In the genomic region with DNA sequence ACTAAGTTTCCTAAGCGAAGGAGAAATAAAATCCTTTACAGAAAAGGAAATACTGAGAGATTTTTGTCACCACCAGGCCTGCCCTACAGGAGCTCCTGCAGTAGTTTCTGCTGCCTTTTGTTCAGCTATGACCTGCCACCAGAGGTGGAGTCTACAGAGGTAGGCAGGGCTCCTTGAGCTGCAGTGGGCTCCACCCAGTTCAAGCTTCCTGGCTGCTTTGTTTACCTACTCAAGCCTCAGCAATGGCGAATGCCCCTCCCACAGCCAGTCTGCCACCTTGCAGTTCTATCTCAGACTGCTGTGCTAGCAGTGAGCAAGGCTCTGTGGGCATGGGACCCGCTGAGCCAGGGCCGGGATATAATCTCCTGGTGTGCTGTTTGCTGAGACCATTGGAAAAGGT, we compare ENCODE assay signal across 13 cellular contexts. TPM values are rescaled to one million over a fixed set of nuclear protein-coding genes. Genes with fewer than 3 reads are reported as not detected.
DNase-seq lines count a peak whose midpoint lies in the region; ATAC-seq and TF ChIP-seq lines count a peak whose summit lies in the region.
"Not testable (repeated sequence)": the region's sequence is repeated elsewhere in the genome, so short reads cannot be mapped to it uniquely, and the experiment has no call there.
"Had no signal": no experiment of that assay in that cellular context is flagged by ENCODE, and none has a peak within 500 bp of the region (broad histone marks: within the 10 kb centered on the region; RNA-seq: fewer than 3 reads in every experiment).

No MANE protein-coding gene starts in this region.

- not testable (repeated sequence) for H3K9me3 ChIP-seq in CD4-positive, CD25-positive, alpha-beta regulatory T cell (ENCODE audit: control insufficient read depth in 2 of 2, low read length in 2 of 2); MM.1S (replicated peaks; ENCODE audit: insufficient read depth, low read length); OCI-LY7 (ENCODE audit: low read length)

- peak overlapping the region; percentile 32 to 72 (median 64) for H3K27ac Mint-ChIP-seq in CD4-positive, CD25-positive, alpha-beta regulatory T cell
- not testable (repeated sequence) for H3K27ac Mint-ChIP-seq in activated CD4-positive, alpha-beta T cell treated with anti-CD3 and anti-CD28 coated beads, Interleukin-2, amount 10 ng/mL, durations not matched to agents 7 days and 5 days; activated CD8-positive, alpha-beta T cell treated with anti-CD3 and anti-CD28 coated beads, Interleukin-2, amount 10 ng/mL, durations not matched to agents 7 days and 5 days

- not testable (repeated sequence) for H3K27me3 ChIP-seq in CD4-positive, CD25-positive, alpha-beta regulatory T cell (ENCODE audit: control insufficient read depth, insufficient read depth, low read length); MM.1S (replicated peaks; ENCODE audit: insufficient read depth, low read length)

- not testable (repeated sequence) for H3K79me2 ChIP-seq in MM.1S (ENCODE audit: low read length); OCI-LY7 (ENCODE audit: insufficient read depth, low read depth, low read length)

- not testable (repeated sequence) for H3F3A ChIP-seq in MM.1S (ENCODE audit: insufficient read depth, low read length)

- H3K36me3 Mint-ChIP-seq in CD4-positive, CD25-positive, alpha-beta regulatory T cell; activated CD4-positive, alpha-beta T cell treated with anti-CD3 and anti-CD28 coated beads, Interleukin-2, amount 10 ng/mL, durations not matched to agents 7 days and 5 days (ENCODE audit: low read depth); activated CD8-positive, alpha-beta T cell treated with anti-CD3 and anti-CD28 coated beads, Interleukin-2, amount 10 ng/mL, durations not matched to agents 7 days and 5 days (ENCODE audit: low read depth): not testable (repeated sequence)

- not testable (repeated sequence) for H3K4me2 ChIP-seq in MM.1S (ENCODE audit: low read depth, low read length); OCI-LY7 (ENCODE audit: low read length)

- ATAC-seq in CD4-positive, CD25-positive, alpha-beta regulatory T cell (ENCODE audit: low read depth in 2 of 2): peak; percentile 37 to 68
- peak; percentile 27 for ATAC-seq in GM19035 (IDR thresholded peaks at IDR 0.05; ENCODE audit: unreplicated experiment)
- ATAC-seq in activated CD8-positive, alpha-beta T cell treated with anti-CD3 and anti-CD28 coated beads, Interleukin-2, amount 10 ng/mL, durations not matched to agents 7 days and 5 days: not testable (repeated sequence)
- ATAC-seq in esophagus mucosa: peak; percentile 43

- BruUV-seq in OCI-LY7 (replicated peaks; lab: Mats Ljungman, UMichigan): not testable (repeated sequence)

- peak overlapping the region; percentile 26 for H3K4me3 ChIP-seq in CD4-positive, CD25-positive, alpha-beta regulatory T cell (ENCODE audit: low read depth, low read length)
- not testable (repeated sequence) for H3K4me3 ChIP-seq in MM.1S (ENCODE audit: low read length); OCI-LY7 (ENCODE audit: low read depth, low read length, poor library complexity, severe bottlenecking)

- intact Hi-C loops in OCI-LY7 (cut with micrococcal nuclease; ENCODE audit: unreplicated experiment): not testable (repeated sequence)

- peak overlapping the region in 2 of 4 donors; percentile 37 to 71 for H3K4me3 Mint-ChIP-seq in CD4-positive, CD25-positive, alpha-beta regulatory T cell
- H3K4me3 Mint-ChIP-seq in activated CD4-positive, alpha-beta T cell treated with anti-CD3 and anti-CD28 coated beads, Interleukin-2, amount 10 ng/mL, durations not matched to agents 7 days and 5 days; activated CD8-positive, alpha-beta T cell treated with anti-CD3 and anti-CD28 coated beads, Interleukin-2, amount 10 ng/mL, durations not matched to agents 7 days and 5 days: not testable (repeated sequence)

- not testable (repeated sequence) for H3K27me3 Mint-ChIP-seq in CD4-positive, CD25-positive, alpha-beta regulatory T cell; activated CD4-positive, alpha-beta T cell treated with anti-CD3 and anti-CD28 coated beads, Interleukin-2, amount 10 ng/mL, durations not matched to agents 7 days and 5 days; activated CD8-positive, alpha-beta T cell treated with anti-CD3 and anti-CD28 coated beads, Interleukin-2, amount 10 ng/mL, durations not matched to agents 7 days and 5 days (ENCODE audit: low read depth)

- POLR2A ChIA-PET in OCI-LY7 (lab: Charles Lee); activated CD4-positive, alpha-beta T cell treated with anti-CD3 and anti-CD28 coated beads, Interleukin-2, amount 10 ng/mL, durations not matched to agents 7 days and 5 days (lab: Charles Lee); activated CD8-positive, alpha-beta T cell treated with anti-CD3 and anti-CD28 coated beads, Interleukin-2, amount 10 ng/mL, durations not matched to agents 7 days and 5 days (lab: Charles Lee): not testable (repeated sequence)

- H3K36me3 ChIP-seq in CD4-positive, CD25-positive, alpha-beta regulatory T cell (ENCODE audit: control insufficient read depth, insufficient read depth, low read length); MM.1S (replicated peaks; ENCODE audit: insufficient read depth, low read length); OCI-LY7 (ENCODE audit: insufficient read depth, low read length): not testable (repeated sequence)

- DNase-seq in CD4-positive, CD25-positive, alpha-beta regulatory T cell: peak in 2 of 3 donors; percentile 60 to 69
- DNase-seq in MM.1S (peak; percentile 59), OCI-LY7 (ENCODE audit: low spot score) (peak; percentile 1)
- DNase-seq in activated CD4-positive, alpha-beta T cell treated with anti-CD3 and anti-CD28 coated beads, Interleukin-2, amount 10 ng/mL, durations not matched to agents 7 days and 5 days: peak; percentile 50
- DNase-seq in activated CD8-positive, alpha-beta T cell treated with anti-CD3 and anti-CD28 coated beads, Interleukin-2, amount 10 ng/mL, durations not matched to agents 7 days and 5 days: peak; percentile 21
- peak; percentile 14 for DNase-seq in activated naive CD4-positive, alpha-beta T cell treated with Interleukin-2 at 50 U/mL for 16 hours

- H3K4me1 Mint-ChIP-seq in CD4-positive, CD25-positive, alpha-beta regulatory T cell: peaks cover 11 to 16% (median 15%) of the 10 kb centered on the region in 4 donors
- H3K4me1 Mint-ChIP-seq in activated CD4-positive, alpha-beta T cell treated with anti-CD3 and anti-CD28 coated beads, Interleukin-2, amount 10 ng/mL, durations not matched to agents 7 days and 5 days: peaks cover 17% of the 10 kb centered on the region
- not testable (repeated sequence) for H3K4me1 Mint-ChIP-seq in activated CD8-positive, alpha-beta T cell treated with anti-CD3 and anti-CD28 coated beads, Interleukin-2, amount 10 ng/mL, durations not matched to agents 7 days and 5 days (ENCODE audit: low read depth)

- H3K9me2 ChIP-seq in MM.1S (replicated peaks; ENCODE audit: insufficient read depth, low read length); OCI-LY7 (ENCODE audit: insufficient read depth, low read length): not testable (repeated sequence)

- H3K9me3 Mint-ChIP-seq in CD4-positive, CD25-positive, alpha-beta regulatory T cell: peaks cover 0 to 20% (median 2%) of the 10 kb centered on the region in 7 donors
- H3K9me3 Mint-ChIP-seq in activated CD4-positive, alpha-beta T cell treated with anti-CD3 and anti-CD28 coated beads, Interleukin-2, amount 10 ng/mL, durations not matched to agents 7 days and 5 days; activated CD8-positive, alpha-beta T cell treated with anti-CD3 and anti-CD28 coated beads, Interleukin-2, amount 10 ng/mL, durations not matched to agents 7 days and 5 days (ENCODE audit: insufficient read depth): not testable (repeated sequence)

- H3K27ac ChIP-seq in CD4-positive, CD25-positive, alpha-beta regulatory T cell (ENCODE audit: insufficient read depth, low read length, poor library complexity, severe bottlenecking); MM.1S (ENCODE audit: low read length); OCI-LY7 (ENCODE audit: low read depth, low read length, poor library complexity, severe bottlenecking): not testable (repeated sequence)

- H3K4me1 ChIP-seq in CD4-positive, CD25-positive, alpha-beta regulatory T cell (ENCODE audit: control insufficient read depth, insufficient read depth, low read length, poor library complexity, severe bottlenecking); MM.1S (ENCODE audit: low read length); OCI-LY7 (ENCODE audit: insufficient read depth, low read length, poor library complexity, severe bottlenecking): not testable (repeated sequence)

- CTCF ChIA-PET in OCI-LY7 (lab: Charles Lee; ENCODE audit: unreplicated experiment); activated CD4-positive, alpha-beta T cell treated with anti-CD3 and anti-CD28 coated beads, Interleukin-2, amount 10 ng/mL, durations not matched to agents 7 days and 5 days (lab: Charles Lee); activated CD8-positive, alpha-beta T cell treated with anti-CD3 and anti-CD28 coated beads, Interleukin-2, amount 10 ng/mL, durations not matched to agents 7 days and 5 days (lab: Charles Lee): not testable (repeated sequence)

- H4K20me1 ChIP-seq in MM.1S (ENCODE audit: insufficient read depth, low read length); OCI-LY7 (ENCODE audit: insufficient read depth, low read length): not testable (repeated sequence)

- TF ChIP-seq CTCF in MM.1S (IDR thresholded peaks at IDR 0.05; ENCODE audit: low read length); OCI-LY7 (conservative IDR thresholded peaks at IDR 0.05; ENCODE audit: low read length): not testable (repeated sequence)

- not testable (repeated sequence) for H3K9ac ChIP-seq in MM.1S (ENCODE audit: low read length)

- not testable (repeated sequence) for H2AFZ ChIP-seq in MM.1S (ENCODE audit: low read length); OCI-LY7 (ENCODE audit: low read length)

RNA-seq across cellular contexts. Expression of a gene that starts 57.6 kb away (rescaled TPM):
- not detected for total RNA-seq in CD4-positive, CD25-positive, alpha-beta regulatory T cell
- polyA plus RNA-seq in CD4-positive, CD25-positive, alpha-beta regulatory T cell: under 1 TPM in 1 of 4 donors, not detected in 3; 0.22 TPM
- not detected in 2 replicates for total RNA-seq in OCI-LY7 (2014; rRNA removed; shearing (Covaris generic))
- total RNA-seq in OCI-LY7 (2022): not detected in 2 replicates
- total RNA-seq in activated CD4-positive, alpha-beta T cell treated with anti-CD3 and anti-CD28 coated beads, Interleukin-2, amount 10 ng/mL, durations not matched to agents 7 days and 5 days: not detected
- not detected for total RNA-seq in activated CD8-positive, alpha-beta T cell treated with anti-CD3 and anti-CD28 coated beads, Interleukin-2, amount 10 ng/mL, durations not matched to agents 7 days and 5 days
- 120 TPM for total RNA-seq in esophagus mucosa
- total RNA-seq: HFFc6, HT1080 had no signal
- polyA plus RNA-seq: A549; BJ; CD8-positive, alpha-beta memory T cell had no signal

Comparison
In these comparisons a context has a peak if more than half of its experiments do, and no peak if none do; other contexts are left out.
1. DNase-seq: peak in every context shown above with its lines; median percentile 64 in CD4-positive, CD25-positive, alpha-beta regulatory T cell; 59 in MM.1S; 50 in activated CD4-positive, alpha-beta T cell treated with anti-CD3 and anti-CD28 coated beads, Interleukin-2, amount 10 ng/mL, durations not matched to agents 7 days and 5 days; 21 in activated CD8-positive, alpha-beta T cell treated with anti-CD3 and anti-CD28 coated beads, Interleukin-2, amount 10 ng/mL, durations not matched to agents 7 days and 5 days; 14 in activated naive CD4-positive, alpha-beta T cell treated with Interleukin-2 at 50 U/mL for 16 hours; 1 in OCI-LY7.
2. RNA of a gene that starts 57.6 kb away (total RNA-seq): 120 TPM in esophagus mucosa (single experiment); not detected in activated CD4-positive, alpha-beta T cell treated with anti-CD3 and anti-CD28 coated beads, Interleukin-2, amount 10 ng/mL, durations not matched to agents 7 days and 5 days, not detected in CD4-positive, CD25-positive, alpha-beta regulatory T cell (single experiment), not detected in OCI-LY7 and not detected in activated CD8-positive, alpha-beta T cell treated with anti-CD3 and anti-CD28 coated beads, Interleukin-2, amount 10 ng/mL, durations not matched to agents 7 days and 5 days; every median in the first group is over 100 times any median in the second.